ENCODE assay signal across 17 cellular contexts in the genomic region with DNA sequence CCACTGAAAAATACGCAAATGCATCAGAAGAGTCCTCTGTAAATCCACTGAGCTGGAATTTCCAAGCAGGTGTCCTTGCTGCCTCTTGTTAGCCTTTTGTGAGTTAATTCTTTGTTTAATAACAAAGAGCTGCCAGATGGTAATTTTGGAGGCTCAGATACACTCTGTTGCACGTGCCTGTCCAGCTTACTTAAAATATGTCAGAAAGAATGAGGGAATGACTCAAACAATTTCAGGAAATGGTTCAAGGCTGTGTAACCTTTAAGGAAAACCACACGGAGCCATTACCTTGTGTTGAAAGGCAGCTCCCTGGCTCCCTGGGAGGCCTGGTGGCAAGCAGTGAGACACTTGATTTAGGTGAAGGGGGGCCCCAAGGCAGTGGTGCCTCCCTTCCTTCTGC.
DNase-seq lines count a peak whose midpoint lies in the region; ATAC-seq and TF ChIP-seq lines count a peak whose summit lies in the region.
"Had no signal": no experiment of that assay in that cellular context is flagged by ENCODE, and none has a peak within 500 bp of the region (broad histone marks: within the 10 kb centered on the region; RNA-seq: fewer than 3 reads in every experiment).

No MANE protein-coding gene starts in this region.

- TF ChIP-seq CTCF in esophagus muscularis mucosa (IDR thresholded peaks at IDR 0.05), result no peak

- peaks cover 0 to 9% (median 3%) of the 10 kb centered on the region in 4 donors for H3K36me3 ChIP-seq in esophagus muscularis mucosa
- H3K36me3 ChIP-seq: BLaER1, gastrocnemius medialis, left ventricle myocardium inferior had no signal

- DNase-seq in AG08395 (ENCODE audit: low spot score) (peak; percentile 22), GM04503 (ENCODE audit: low read depth) (peak; percentile 11), NCI-H226 (peak; percentile 6), esophagus muscularis mucosa (ENCODE audit: extremely low spot score) (no peak), NCI-H526 (lab: John Stamatoyannopoulos, UW) (no peak), retina (no peak), NCI-H526 treated with DMSO at 0.1 percent for 48 hours (lab: John Stamatoyannopoulos, UW) (no peak)
- DNase-seq: activated CD4-positive, alpha-beta T cell treated with anti-CD3 and anti-CD28 coated beads, Interleukin-2, amount 50 U/mL, for 1 hour; activated T-cell treated with anti-CD3 and anti-CD28 coated beads, Interleukin-2, amount 50 U/mL, for 72 hours; amniotic stem cell; effector CD4-positive, alpha-beta T cell; gastrocnemius medialis; left ventricle myocardium inferior; nephron progenitor cell; T-helper 2 cell had no signal

- no peak for TF ChIP-seq EP300 in esophagus muscularis mucosa (IDR thresholded peaks at IDR 0.05)

- WGBS in esophagus muscularis mucosa, result 34% methylated on average over 3 of the region's 3 CpGs

- no peak for ATAC-seq in HG02870 (IDR thresholded peaks at IDR 0.05; ENCODE audit: unreplicated experiment)
- ATAC-seq: activated T-cell treated with anti-CD3 and anti-CD28 coated beads, Interleukin-2, amount 50 U/mL, for 72 hours; gastrocnemius medialis had no signal

- H3K27ac ChIP-seq in esophagus muscularis mucosa (replicated peaks in 1 of 4), result peak overlapping the region in 3 of 4 donors; percentile 1 to 56 (median 35)
- H3K27ac ChIP-seq: BLaER1, gastrocnemius medialis had no signal

- H3K9me3 ChIP-seq in esophagus muscularis mucosa, result no peaks in the 10 kb centered on the region
- H3K9me3 ChIP-seq: BLaER1, gastrocnemius medialis, left ventricle myocardium inferior had no signal

- H3K27me3 ChIP-seq in esophagus muscularis mucosa, result no peaks in the 10 kb centered on the region
- H3K27me3 ChIP-seq: BLaER1, gastrocnemius medialis had no signal

- H3K4me3 ChIP-seq in esophagus muscularis mucosa, result no peak overlapping the region
- H3K4me3 ChIP-seq: BLaER1, gastrocnemius medialis, left ventricle myocardium inferior had no signal

- H3K4me1 ChIP-seq in esophagus muscularis mucosa, result peaks cover 22 to 37% (median 24%) of the 10 kb centered on the region in 4 donors
- H3K4me1 ChIP-seq: BLaER1, gastrocnemius medialis had no signal

- TF ChIP-seq POLR2A in esophagus muscularis mucosa (IDR thresholded peaks at IDR 0.05; ENCODE audit: low read depth), result no peak

- intact Hi-C loops in esophagus muscularis mucosa (cut with DNase I), result no loop called here

Comparison
In these comparisons a context has a peak if more than half of its experiments do, and no peak if none do; other contexts are left out.
1. DNase-seq: peak in AG08395 (single experiment), GM04503 (single experiment) and NCI-H226 (single experiment); none in esophagus muscularis mucosa (single experiment), NCI-H526 (0 of 2), retina (single experiment) and NCI-H526 treated with DMSO at 0.1 percent for 48 hours (single experiment).